22 cellular contexts compared by ENCODE assay signal in the genomic region with DNA sequence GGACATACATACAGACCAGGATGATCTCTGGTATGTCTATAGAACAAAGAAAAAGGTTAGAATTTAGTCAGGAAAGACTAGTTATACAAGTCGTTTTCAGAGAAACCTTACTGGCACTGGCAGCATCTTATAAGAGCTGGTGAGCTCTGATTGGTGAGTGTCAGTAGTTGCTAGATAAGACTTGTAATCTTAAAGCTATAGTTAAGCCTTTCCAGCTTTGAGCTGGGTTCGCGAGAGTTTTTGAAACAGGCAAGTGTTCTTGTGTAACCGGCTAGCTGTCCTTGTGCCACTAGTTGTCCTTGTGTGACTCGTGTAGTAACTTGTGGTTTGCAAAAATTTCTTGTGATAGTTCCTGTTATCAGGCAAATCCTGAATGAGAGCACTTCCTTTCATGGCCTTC.
DNase-seq lines count a peak whose midpoint lies in the region; ATAC-seq and TF ChIP-seq lines count a peak whose summit lies in the region.
"Had no signal": no experiment of that assay in that cellular context is flagged by ENCODE, and none has a peak within 500 bp of the region (broad histone marks: within the 10 kb centered on the region; RNA-seq: fewer than 3 reads in every experiment).

No MANE protein-coding gene starts in this region.

- H2BK5ac ChIP-seq in IMR-90 (ENCODE audit: low read depth, low read length, poor library complexity, severe bottlenecking), result no peak overlapping the region

- H3K9ac ChIP-seq in IMR-90 (ENCODE audit: low read depth, low read length), result no peak overlapping the region
- H3K9ac ChIP-seq: GM23248 had no signal

- TF ChIP-seq CTCF in IMR-90 (conservative IDR thresholded peaks at IDR 0.05; ENCODE audit: low read depth, low read length), result no peak
- TF ChIP-seq CTCF in NB4 (IDR thresholded peaks at IDR 0.05; ENCODE audit: low read depth, low read length), result no peak
- no peak for TF ChIP-seq CTCF in body of pancreas (IDR thresholded peaks at IDR 0.05)
- no peak for TF ChIP-seq CTCF in stomach (IDR thresholded peaks at IDR 0.05)

- H4K5ac ChIP-seq in IMR-90 (ENCODE audit: low read depth, low read length), result no peak overlapping the region

- POLR2A ChIA-PET in IMR-90 (lab: Charles Lee; ENCODE audit: unreplicated experiment), result no interaction called here

- no peaks in the 10 kb centered on the region for H3K9me1 ChIP-seq in IMR-90 (ENCODE audit: insufficient read depth, low read length)

- no peak overlapping the region for H2BK20ac ChIP-seq in IMR-90 (ENCODE audit: low read depth, low read length)

- intact Hi-C loops in IMR-90 (cut with micrococcal nuclease), result no loop called here
- intact Hi-C loops in body of pancreas (cut with DNase I), result no loop called here
- intact Hi-C loops in stomach (cut with DNase I; ENCODE audit: low total_unique reads), result no loop called here

- H4K20me1 ChIP-seq in IMR-90 (ENCODE audit: insufficient read depth, low read length), result no peaks in the 10 kb centered on the region

- WGBS in IMR-90 (ENCODE audit: extremely low coverage in 2 of 2, insufficient read length in 1 of 2), 2 experiments, result 20% methylated on average over 1 of the region's 5 CpGs; no CpG with 5 or more reads in 1 of the 2 experiments
- 19 to 33% methylated on average over 5 of the region's 5 CpGs for WGBS in body of pancreas, 2 donors
- 54 to 78% (median 64%) methylated on average over 5 of the region's 5 CpGs for WGBS in stomach, 5 donors

- H3K4me1 ChIP-seq in IMR-90 (ENCODE audit: control insufficient read depth, insufficient read depth, low read length) (no peaks in the 10 kb centered on the region), body of pancreas (peaks cover 7% of the 10 kb centered on the region), stomach (no peaks in the 10 kb centered on the region)
- H3K4me1 ChIP-seq: BE2C had no signal

- H4K91ac ChIP-seq in IMR-90 (ENCODE audit: insufficient read depth, low read depth, low read length), result no peak overlapping the region

- TF ChIP-seq RAD21 in IMR-90 (IDR thresholded peaks at IDR 0.05; ENCODE audit: low read length), result no peak

- H3K27ac ChIP-seq in IMR-90 (ENCODE audit: insufficient read depth, low read length) (no peak overlapping the region), body of pancreas (no peak overlapping the region), stomach (no peak overlapping the region)
- H3K27ac ChIP-seq: GM23248 had no signal

- H3K9me3 ChIP-seq in IMR-90 (ENCODE audit: control insufficient read depth, insufficient read depth, low read length) (no peaks in the 10 kb centered on the region; the same call in 1 of the 2 replicates), body of pancreas (no peaks in the 10 kb centered on the region), stomach (peaks cover 0 to 9% (median under 1%) of the 10 kb centered on the region in 4 donors)
- H3K9me3 ChIP-seq: BE2C had no signal

- TF ChIP-seq EP300 in stomach (IDR thresholded peaks at IDR 0.05), result no peak

- no peak overlapping the region for H2BK15ac ChIP-seq in IMR-90 (ENCODE audit: low read depth, low read length)

- ATAC-seq in IMR-90 (ENCODE audit: low read depth), result no peak
- ATAC-seq in body of pancreas, result peak; percentile 50
- ATAC-seq in GM18873 (IDR thresholded peaks at IDR 0.05; ENCODE audit: low FRiP score, unreplicated experiment), result no peak
- ATAC-seq: Panc1 had no signal

- no peak overlapping the region for H2AK5ac ChIP-seq in IMR-90 (ENCODE audit: low read depth, low read length)

- no peak overlapping the region for H3K23ac ChIP-seq in IMR-90 (ENCODE audit: low read depth, low read length)

- H3K56ac ChIP-seq in IMR-90 (ENCODE audit: extremely low read depth, insufficient read depth, low read length), result no peak overlapping the region

- H2AK9ac ChIP-seq in IMR-90 (replicated peaks; ENCODE audit: low read depth, low read length, poor library complexity), result no peak overlapping the region

- H3K4me2 ChIP-seq in IMR-90 (ENCODE audit: low read depth, low read length), result no peak overlapping the region

- H3K18ac ChIP-seq in IMR-90 (ENCODE audit: low read depth, low read length), result no peak overlapping the region

- dilution Hi-C loops in IMR-90 (cut with HindIII; ENCODE audit: low sequenced_read_pairs, unreplicated experiment), result no loop called here

- no peak overlapping the region for H4K8ac ChIP-seq in IMR-90 (ENCODE audit: low read depth in 2 of 2, low read length in 2 of 2)

- H3K36me3 ChIP-seq in IMR-90 (ENCODE audit: control insufficient read depth, insufficient read depth, low read length) (no peaks in the 10 kb centered on the region), body of pancreas (replicated peaks in 1 of 2; ENCODE audit: insufficient read depth in 1 of 2, low read depth in 2 of 2) (no peaks in the 10 kb centered on the region), stomach (no peaks in the 10 kb centered on the region)
- H3K36me3 ChIP-seq: BE2C had no signal

- BruUV-seq in IMR-90 (replicated peaks; lab: Mats Ljungman, UMichigan), result no TSS peak

- no peak overlapping the region for H2BK120ac ChIP-seq in IMR-90 (ENCODE audit: low read depth, low read length)

- H2AFZ ChIP-seq in IMR-90 (replicated peaks; ENCODE audit: low read length, poor library complexity), result no peak overlapping the region
- H2AFZ ChIP-seq: GM23248 had no signal

- in situ Hi-C loops in IMR-90 (cut with MboI; ENCODE audit: low sequenced_read_pairs), result no loop called here

- CTCF ChIA-PET in IMR-90 (lab: Yijun Ruan, JAX), result no interaction called here

- no peak for TF ChIP-seq POLR2A in IMR-90 (IDR thresholded peaks at IDR 0.05; ENCODE audit: low read depth, low read length)
- TF ChIP-seq POLR2A in NB4 (IDR thresholded peaks at IDR 0.05; ENCODE audit: extremely low read depth, insufficient read length), result no peak
- TF ChIP-seq POLR2A in body of pancreas (IDR thresholded peaks at IDR 0.05), result no peak
- no peak for TF ChIP-seq POLR2A in stomach (IDR thresholded peaks at IDR 0.05)

- no peak overlapping the region for H3K14ac ChIP-seq in IMR-90 (replicated peaks; ENCODE audit: low read depth, low read length)

- H3K79me1 ChIP-seq in IMR-90 (ENCODE audit: low read depth in 1 of 2, low read length in 2 of 2), result no peaks in the 10 kb centered on the region

- DNase-seq in IMR-90 (no peak), NB4 (ENCODE audit: low read depth) (peak; percentile 1), body of pancreas (peak in 3 of 4 donors; percentile 13 to 18 (median 14)), kidney tubule cell (ENCODE audit: low spot score) (peak; percentile 34), SHP77 (lab: John Stamatoyannopoulos, UW) (no peak), stomach (no peak)
- no peak for DNase-seq in activated CD8-positive, alpha-beta memory T cell treated with anti-CD3 and anti-CD28 coated beads, Interleukin-2, amount 50 U/mL, for 4 hours
- DNase-seq: ACHN; BE2C; CD4-positive, alpha-beta memory T cell; DND-41; GDM1; GM23248; HFFc6; KBM-7; NCI-H1436; NCI-H2081; NCI-H226; NCI-H69; SHP77 treated with DMSO at 0.1 percent for 48 hours had no signal

- no peak overlapping the region for H3K4me3 ChIP-seq in IMR-90 (ENCODE audit: insufficient read depth, low read depth, low read length)
- H3K4me3 ChIP-seq in NB4 (ENCODE audit: low read depth, low read length), result no peak overlapping the region
- H3K4me3 ChIP-seq in body of pancreas, result no peak overlapping the region
- H3K4me3 ChIP-seq in stomach, result no peak overlapping the region
- H3K4me3 ChIP-seq: GM23248 had no signal

- no peak overlapping the region for H3K4ac ChIP-seq in IMR-90 (ENCODE audit: low read depth, low read length)

- H3K27me3 ChIP-seq in IMR-90 (ENCODE audit: control insufficient read depth, insufficient read depth, low read length) (no peaks in the 10 kb centered on the region), body of pancreas (no peaks in the 10 kb centered on the region), stomach (no peaks in the 10 kb centered on the region)
- H3K27me3 ChIP-seq: BE2C had no signal

TF ChIP-seq in IMR-90, 13 proteins besides CTCF, POLR2A, EP300 and RAD21:
- TF ChIP-seq, protein P1, sequence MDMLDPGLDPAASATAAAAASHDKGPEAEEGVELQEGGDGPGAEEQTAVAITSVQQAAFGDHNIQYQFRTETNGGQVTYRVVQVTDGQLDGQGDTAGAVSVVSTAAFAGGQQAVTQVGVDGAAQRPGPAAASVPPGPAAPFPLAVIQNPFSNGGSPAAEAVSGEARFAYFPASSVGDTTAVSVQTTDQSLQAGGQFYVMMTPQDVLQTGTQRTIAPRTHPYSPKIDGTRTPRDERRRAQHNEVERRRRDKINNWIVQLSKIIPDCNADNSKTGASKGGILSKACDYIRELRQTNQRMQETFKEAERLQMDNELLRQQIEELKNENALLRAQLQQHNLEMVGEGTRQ (IDR thresholded peaks at IDR 0.05; ENCODE audit: low read depth, low read length), result no peak
- peak; percentile 23; the same call in 1 of the 2 replicates for TF ChIP-seq RFX5 (IDR thresholded peaks at IDR 0.05; ENCODE audit: low read depth, low read length)

Comparison
In these comparisons a context has a peak if more than half of its experiments do, and no peak if none do; other contexts are left out.
1. DNase-seq: peak in NB4 (single experiment), body of pancreas (3 of 4) and kidney tubule cell (single experiment); none in IMR-90 (single experiment), activated CD8-positive, alpha-beta memory T cell treated with anti-CD3 and anti-CD28 coated beads, Interleukin-2, amount 50 U/mL, for 4 hours (single experiment), SHP77 (0 of 2) and stomach (single experiment).